In genomic region chr3:172546628-172547214, GRCh38 we compare ENCODE assay signal across 13 cellular contexts. TPM values are rescaled to one million over a fixed set of nuclear protein-coding genes. Genes with fewer than 3 reads are reported as not detected.
DNase-seq lines count a peak whose midpoint lies in the region; ATAC-seq and TF ChIP-seq lines count a peak whose summit lies in the region.
"Had no signal": no experiment of that assay in that cellular context is flagged by ENCODE, and none has a peak within 500 bp of the region (broad histone marks: within the 10 kb centered on the region; RNA-seq: fewer than 3 reads in every experiment).

No MANE protein-coding gene starts in this region.

- POLR2A ChIA-PET in MCF 10A (lab: Yijun Ruan, JAX), result interaction anchor here (0.8 to 3.1 kb wide), 7 partner anchors 11 to 49 kb away, joined by 3 to 28 read pairs (median 7); partner anchors contain the start of gene TNFSF10

- H3K36me3 Mint-ChIP-seq in activated CD8-positive, alpha-beta memory T cell treated with anti-CD3 and anti-CD28 coated beads, Interleukin-2, amount 10 ng/mL, durations not matched to agents 7 days and 5 days, result peaks cover 22% of the 10 kb centered on the region
- no peaks in the 10 kb centered on the region for H3K36me3 Mint-ChIP-seq in MCF 10A (ENCODE audit: insufficient read depth, unreplicated experiment)
- no peaks in the 10 kb centered on the region for H3K36me3 Mint-ChIP-seq in stimulated activated memory B cell treated with anti-CD40 and anti-IgM and Interleukin-4, amounts not matched to agents 10 μg/mL and 1 μg/mL and 100 μg/mL, for 72 hours

- H3K27ac Mint-ChIP-seq in activated CD8-positive, alpha-beta memory T cell treated with anti-CD3 and anti-CD28 coated beads, Interleukin-2, amount 10 ng/mL, durations not matched to agents 7 days and 5 days, result peak overlapping the region; percentile 76
- peak overlapping the region; percentile 51 for H3K27ac Mint-ChIP-seq in MCF 10A (ENCODE audit: low read depth, unreplicated experiment)
- H3K27ac Mint-ChIP-seq in stimulated activated memory B cell treated with anti-CD40 and anti-IgM and Interleukin-4, amounts not matched to agents 10 μg/mL and 1 μg/mL and 100 μg/mL, for 72 hours, result peak overlapping the region; percentile 48
- H3K27ac Mint-ChIP-seq: dendritic cell treated with granulocyte-macrophage colony-stimulating factor and Interleukin-4, amounts not matched to agents 40 ng/mL and 50 ng/mL, for 4 days had no signal

- CTCF ChIA-PET in activated CD8-positive, alpha-beta memory T cell treated with anti-CD3 and anti-CD28 coated beads, Interleukin-2, amount 10 ng/mL, durations not matched to agents 7 days and 5 days (lab: Charles Lee), result interaction anchor here (1.0 to 4.6 kb wide), 7 partner anchors 9 to 164 kb away, joined by 3 to 21 read pairs (median 4); partner anchors contain the start of gene NCEH1
- CTCF ChIA-PET in MCF 10A (lab: Yijun Ruan, JAX), result interaction anchor here (1.0 to 1.4 kb wide), 4 partner anchors 10 to 120 kb away, joined by 3 to 5 read pairs (median 4); no protein-coding TSS in a partner anchor

- in situ Hi-C loops in KBM-7 (cut with MboI; ENCODE audit: low pct_unique_long_range_greater_than_20kb, low sequenced_read_pairs), result no loop called here

- DNase-seq in activated CD8-positive, alpha-beta memory T cell treated with anti-CD3 and anti-CD28 coated beads, Interleukin-2, amount 10 ng/mL, durations not matched to agents 7 days and 5 days, result no peak
- DNase-seq in activated CD8-positive, alpha-beta memory T cell treated with anti-CD3 and anti-CD28 coated beads for 24 hours, result no peak
- DNase-seq in KBM-7 (peak; percentile 55), MCF 10A (ENCODE audit: unreplicated experiment) (no peak), foreskin melanocyte (no peak), NCI-H2196 treated with DMSO at 0.1 percent for 48 hours (lab: John Stamatoyannopoulos, UW; ENCODE audit: unreplicated experiment) (no peak)
- DNase-seq in activated CD4-positive, alpha-beta T cell treated with anti-CD3 and anti-CD28 coated beads, Interleukin-2, amount 50 U/mL, for 4 hours, result no peak
- DNase-seq: activated CD4-positive, alpha-beta T cell treated with anti-CD3 and anti-CD28 coated beads, Interleukin-2, amount 50 U/mL, for 48 hours; kidney glomerular epithelial cell; NCI-H510A treated with DMSO at 0.1 percent for 48 hours; stimulated activated CD4-positive, alpha-beta T cell treated with anti-CD3 and anti-CD28 coated beads, Interleukin-1b, Interleukin-23, amount 100 ng/mL, for 48 hours had no signal

- ATAC-seq in activated CD8-positive, alpha-beta memory T cell treated with anti-CD3 and anti-CD28 coated beads, Interleukin-2, amount 10 ng/mL, durations not matched to agents 7 days and 5 days, result no peak
- no peak for ATAC-seq in stimulated activated memory B cell treated with anti-CD40 and anti-IgM and Interleukin-4, amounts not matched to agents 10 μg/mL and 1 μg/mL and 100 μg/mL, for 72 hours

- peaks cover 59% of the 10 kb centered on the region for H3K4me1 Mint-ChIP-seq in activated CD8-positive, alpha-beta memory T cell treated with anti-CD3 and anti-CD28 coated beads, Interleukin-2, amount 10 ng/mL, durations not matched to agents 7 days and 5 days
- H3K4me1 Mint-ChIP-seq in MCF 10A (ENCODE audit: insufficient read depth, unreplicated experiment), result peaks cover 18% of the 10 kb centered on the region
- H3K4me1 Mint-ChIP-seq in stimulated activated memory B cell treated with anti-CD40 and anti-IgM and Interleukin-4, amounts not matched to agents 10 μg/mL and 1 μg/mL and 100 μg/mL, for 72 hours, result peaks cover 7% of the 10 kb centered on the region

- TF ChIP-seq CTCF in MCF 10A (IDR thresholded peaks at IDR 0.05; ENCODE audit: unreplicated experiment), result no peak

- H3K27me3 Mint-ChIP-seq in activated CD8-positive, alpha-beta memory T cell treated with anti-CD3 and anti-CD28 coated beads, Interleukin-2, amount 10 ng/mL, durations not matched to agents 7 days and 5 days, result no peaks in the 10 kb centered on the region
- no peaks in the 10 kb centered on the region for H3K27me3 Mint-ChIP-seq in MCF 10A (ENCODE audit: insufficient read depth, unreplicated experiment)
- H3K27me3 Mint-ChIP-seq in stimulated activated memory B cell treated with anti-CD40 and anti-IgM and Interleukin-4, amounts not matched to agents 10 μg/mL and 1 μg/mL and 100 μg/mL, for 72 hours, result no peaks in the 10 kb centered on the region
- H3K27me3 Mint-ChIP-seq: dendritic cell treated with granulocyte-macrophage colony-stimulating factor and Interleukin-4, amounts not matched to agents 40 ng/mL and 50 ng/mL, for 4 days had no signal

- H3K9me3 Mint-ChIP-seq in activated CD8-positive, alpha-beta memory T cell treated with anti-CD3 and anti-CD28 coated beads, Interleukin-2, amount 10 ng/mL, durations not matched to agents 7 days and 5 days (ENCODE audit: low read depth), result peaks cover 3% of the 10 kb centered on the region
- H3K9me3 Mint-ChIP-seq in MCF 10A (ENCODE audit: unreplicated experiment), result no peaks in the 10 kb centered on the region
- H3K9me3 Mint-ChIP-seq in stimulated activated memory B cell treated with anti-CD40 and anti-IgM and Interleukin-4, amounts not matched to agents 10 μg/mL and 1 μg/mL and 100 μg/mL, for 72 hours, result no peaks in the 10 kb centered on the region
- H3K9me3 Mint-ChIP-seq: dendritic cell treated with granulocyte-macrophage colony-stimulating factor and Interleukin-4, amounts not matched to agents 40 ng/mL and 50 ng/mL, for 4 days had no signal

- intact Hi-C loops in MCF 10A (cut with micrococcal nuclease), result no loop called here

- H3K4me3 Mint-ChIP-seq in activated CD8-positive, alpha-beta memory T cell treated with anti-CD3 and anti-CD28 coated beads, Interleukin-2, amount 10 ng/mL, durations not matched to agents 7 days and 5 days, result no peak overlapping the region
- H3K4me3 Mint-ChIP-seq in MCF 10A (ENCODE audit: unreplicated experiment), result no peak overlapping the region
- no peak overlapping the region for H3K4me3 Mint-ChIP-seq in stimulated activated memory B cell treated with anti-CD40 and anti-IgM and Interleukin-4, amounts not matched to agents 10 μg/mL and 1 μg/mL and 100 μg/mL, for 72 hours
- H3K4me3 Mint-ChIP-seq: dendritic cell treated with granulocyte-macrophage colony-stimulating factor and Interleukin-4, amounts not matched to agents 40 ng/mL and 50 ng/mL, for 4 days had no signal

- BruUV-seq in MCF 10A (replicated peaks; lab: Mats Ljungman, UMichigan), result no TSS peak

RNA-seq across cellular contexts. Expression of gene TNFSF10, which starts 23.5 kb away (rescaled TPM):
- total RNA-seq in activated CD8-positive, alpha-beta memory T cell treated with anti-CD3 and anti-CD28 coated beads, Interleukin-2, amount 10 ng/mL, durations not matched to agents 7 days and 5 days, result 100 to 1,000 TPM; 144 to 256 TPM
- total RNA-seq in MCF 10A (2022), result 0.25 and 0.54 TPM in 2 replicates

Comparison
In these comparisons a context has a peak if more than half of its experiments do, and no peak if none do; other contexts are left out.
1. RNA of gene TNFSF10, which starts 23.5 kb away (total RNA-seq): 144 to 256 TPM in activated CD8-positive, alpha-beta memory T cell treated with anti-CD3 and anti-CD28 coated beads, Interleukin-2, amount 10 ng/mL, durations not matched to agents 7 days and 5 days; 0.25 to 0.54 TPM in MCF 10A; every median in the first group is over 10 times any median in the second.
2. Peak in every context shown above with its lines, with median percentiles within 50 percentile points of each other: H3K27ac Mint-ChIP-seq.